ENCODE assay signal across 9 cellular contexts in the genomic region with DNA sequence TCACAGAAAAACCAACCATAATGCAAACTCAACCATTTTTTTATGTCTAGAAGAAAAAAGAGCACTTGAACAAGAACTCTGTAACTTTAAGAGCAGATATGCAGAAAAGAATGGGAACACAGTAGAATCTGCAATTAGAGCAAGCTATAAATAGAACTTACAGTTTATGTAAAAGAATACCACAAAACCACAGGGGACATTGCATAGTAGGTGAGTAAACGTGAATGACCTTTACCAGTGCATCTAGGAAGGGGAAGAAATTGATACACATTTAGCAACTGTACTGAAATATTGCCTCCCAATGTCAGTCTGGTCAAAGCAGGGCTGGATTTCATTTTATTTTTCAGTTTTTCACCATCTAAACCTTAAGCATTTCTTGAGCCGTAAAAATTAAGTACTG.
A peak's percentile ranks its signal among the peaks of the same experiment; 100 is the strongest.
DNase-seq lines count a peak whose midpoint lies in the region; ATAC-seq and TF ChIP-seq lines count a peak whose summit lies in the region.
"Had no signal": no experiment of that assay in that cellular context is flagged by ENCODE, and none has a peak within 500 bp of the region (broad histone marks: within the 10 kb centered on the region; RNA-seq: fewer than 3 reads in every experiment).

No MANE protein-coding gene starts in this region.

- H3K9me2 ChIP-seq in DOHH2 (replicated peaks; ENCODE audit: control insufficient read depth, low read length) (no peaks in the 10 kb centered on the region), GM23248 (ENCODE audit: insufficient read depth) (no peaks in the 10 kb centered on the region)

- H3K79me2 ChIP-seq in DOHH2 (ENCODE audit: control insufficient read depth, low read length) (no peaks in the 10 kb centered on the region), GM23248 (ENCODE audit: insufficient read depth) (no peaks in the 10 kb centered on the region)

- 29 to 35% methylated on average over 2 of the region's 2 CpGs for WGBS in GM23248 (ENCODE audit: low coverage in 1 of 2, low lambda C conversion rate in 2 of 2, missing lambda C conversion rate in 2 of 2), 2 experiments
- WGBS in upper lobe of left lung, 2 donors = 18 to 38% methylated on average over 2 of the region's 2 CpGs

- in situ Hi-C loops in GM23248 (cut with MboI) = no loop called here

- no peak overlapping the region for H3K27ac ChIP-seq in DOHH2 (ENCODE audit: low read depth, low read length)
- H3K27ac ChIP-seq in GM23248 = no peak overlapping the region
- H3K27ac ChIP-seq in upper lobe of left lung = no peak overlapping the region

- H3F3A ChIP-seq in DOHH2 (ENCODE audit: control insufficient read depth, insufficient read depth) = no peaks in the 10 kb centered on the region
- no peaks in the 10 kb centered on the region for H3F3A ChIP-seq in GM23248 (ENCODE audit: insufficient read depth)

- TF ChIP-seq CTCF in DOHH2 (IDR thresholded peaks at IDR 0.05; ENCODE audit: low read depth, low read length, poor library complexity, severe bottlenecking) (no peak), fibroblast of pulmonary artery (IDR thresholded peaks at IDR 0.05; ENCODE audit: low read length, missing control alignments) (no peak), upper lobe of left lung (IDR thresholded peaks at IDR 0.05) (no peak)

- TF ChIP-seq POLR2A in upper lobe of left lung (IDR thresholded peaks at IDR 0.05) = no peak

- H3K4me2 ChIP-seq in DOHH2 (ENCODE audit: low read length) = peak overlapping the region; percentile 41
- peak overlapping the region; percentile 68 for H3K4me2 ChIP-seq in GM23248 (ENCODE audit: unreplicated experiment)

- H3K4me3 ChIP-seq in DOHH2 (ENCODE audit: low read length) (peak overlapping the region; percentile 5; the same call in 1 of the 2 replicates), GM23248 (no peak overlapping the region; the same call in 1 of the 2 replicates), fibroblast of pulmonary artery (replicated peaks; ENCODE audit: low read depth, low read length) (no peak overlapping the region), upper lobe of left lung (no peak overlapping the region)

- H3K9me3 ChIP-seq in DOHH2 (ENCODE audit: control insufficient read depth, insufficient read depth, low read length) (no peaks in the 10 kb centered on the region), GM23248 (ENCODE audit: low read depth) (no peaks in the 10 kb centered on the region), upper lobe of left lung (no peaks in the 10 kb centered on the region)

- TF ChIP-seq EP300 in upper lobe of left lung (IDR thresholded peaks at IDR 0.05) = no peak

- no peaks in the 10 kb centered on the region for H4K20me1 ChIP-seq in DOHH2 (ENCODE audit: control insufficient read depth, insufficient read depth, low read depth, low read length)
- H4K20me1 ChIP-seq in GM23248 (ENCODE audit: insufficient read depth) = no peaks in the 10 kb centered on the region

- H3K36me3 ChIP-seq in DOHH2 (ENCODE audit: control insufficient read depth, low read length) = no peaks in the 10 kb centered on the region
- H3K36me3 ChIP-seq in GM23248 (ENCODE audit: low read depth) = no peaks in the 10 kb centered on the region
- no peaks in the 10 kb centered on the region for H3K36me3 ChIP-seq in upper lobe of left lung

- peak; percentile 84 for DNase-seq in GM23248
- peak; percentile 100 for DNase-seq in NCI-H526 treated with DMSO at 0.1 percent for 48 hours (lab: John Stamatoyannopoulos, UW)
- peak; percentile 32 for DNase-seq in fibroblast of pulmonary artery (ENCODE audit: low read depth)
- DNase-seq in upper lobe of left lung = no peak
- no peak for DNase-seq in NCI-H1048 (lab: John Stamatoyannopoulos, UW)
- DNase-seq: effector memory CD4-positive, alpha-beta T cell had no signal

- no peaks in the 10 kb centered on the region for H3K27me3 ChIP-seq in DOHH2 (ENCODE audit: control insufficient read depth, low read length)
- no peaks in the 10 kb centered on the region for H3K27me3 ChIP-seq in GM23248 (replicated peaks; ENCODE audit: insufficient read depth)
- H3K27me3 ChIP-seq in upper lobe of left lung = no peaks in the 10 kb centered on the region

- ATAC-seq in GM19324 (IDR thresholded peaks at IDR 0.05; ENCODE audit: low FRiP score, unreplicated experiment) (no peak), upper lobe of left lung (ENCODE audit: low FRiP score in 2 of 2) (no peak), GM18870 (IDR thresholded peaks at IDR 0.05; ENCODE audit: unreplicated experiment) (no peak)

- no peak overlapping the region for H3K9ac ChIP-seq in GM23248

- H2AFZ ChIP-seq in GM23248 = no peak overlapping the region

- H3K4me1 ChIP-seq in DOHH2 (ENCODE audit: control insufficient read depth, low read length) (peaks cover 20% of the 10 kb centered on the region), GM23248 (ENCODE audit: insufficient read depth) (peaks cover 17% of the 10 kb centered on the region), upper lobe of left lung (no peaks in the 10 kb centered on the region)

Comparison
In these comparisons a context has a peak if more than half of its experiments do, and no peak if none do; other contexts are left out.
1. DNase-seq: peak in GM23248 (single experiment), NCI-H526 treated with DMSO at 0.1 percent for 48 hours (single experiment) and fibroblast of pulmonary artery (single experiment); none in upper lobe of left lung (0 of 2) and NCI-H1048 (single experiment).